21 cellular contexts compared by ENCODE assay signal in the genomic region with DNA sequence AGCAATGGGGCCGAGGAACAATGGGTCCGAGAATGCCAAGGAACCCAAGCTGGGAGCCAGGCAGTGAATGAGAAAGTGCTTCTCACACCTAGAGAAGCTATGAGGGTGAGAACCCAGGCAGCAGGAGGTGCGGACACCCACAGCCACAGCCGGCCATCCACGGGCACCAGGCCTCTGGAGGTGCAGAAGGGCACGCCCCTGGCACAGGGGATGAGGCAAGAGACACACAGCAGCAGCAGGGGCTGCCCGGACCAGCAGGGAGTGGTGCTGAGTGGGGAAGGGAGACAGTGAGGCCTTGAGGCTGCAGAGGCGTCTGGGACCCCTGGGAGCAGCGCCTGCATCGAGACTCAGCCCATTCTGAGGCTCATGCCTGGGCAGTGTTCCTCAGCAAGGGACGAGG.
"Had no signal": no experiment of that assay in that cellular context is flagged by ENCODE, and none has a peak within 500 bp of the region (broad histone marks: within the 10 kb centered on the region; RNA-seq: fewer than 3 reads in every experiment).

No MANE protein-coding gene starts in this region.

- H3K9ac ChIP-seq: neural progenitor cell had no signal

- ATAC-seq: activated CD8-positive, alpha-beta T cell treated with anti-CD3 and anti-CD28 coated beads for 36 hours; activated T-helper 17 cell treated with anti-CD3 and anti-CD28 coated beads, Interleukin-2, amount 50 U/mL, for 72 hours; effector memory CD8-positive, alpha-beta T cell; left cardiac atrium; stimulated activated naive CD8-positive, alpha-beta T cell treated with anti-CD3 and anti-CD28 coated beads, Interleukin-15, Interleukin-2, amounts not matched to agents 100 U/mL and 50 U/mL, for 24 hours had no signal

- H3K4me3 ChIP-seq: adrenal gland, neural progenitor cell, prostate gland, right atrium auricular region, tibial nerve, uterus had no signal

- H3K27me3 Mint-ChIP-seq: activated B cell treated with CpG ODN at 0.5 μM for 24 hours; activated CD4-positive, alpha-beta T cell treated with anti-CD3 and anti-CD28 coated beads, Interleukin-2, amount 10 ng/mL, durations not matched to agents 24 days and 14 days; activated CD8-positive, alpha-beta T cell treated with anti-CD3 and anti-CD28 coated beads for 36 hours; activated T-helper 17 cell treated with anti-CD3 and anti-CD28 coated beads, Interleukin-2, amount 50 U/mL, for 72 hours; effector memory CD8-positive, alpha-beta T cell had no signal

- H3K4me1 ChIP-seq: neural progenitor cell, prostate gland had no signal

- H3K9me3 ChIP-seq: adrenal gland, prostate gland, right atrium auricular region, tibial nerve, uterus had no signal

- H3K27me3 ChIP-seq: adrenal gland, neural progenitor cell, right atrium auricular region, tibial nerve, uterus had no signal

- H3K9me3 Mint-ChIP-seq: activated B cell treated with CpG ODN at 0.5 μM for 24 hours; activated CD4-positive, alpha-beta T cell treated with anti-CD3 and anti-CD28 coated beads, Interleukin-2, amount 10 ng/mL, durations not matched to agents 24 days and 14 days; activated CD8-positive, alpha-beta T cell treated with anti-CD3 and anti-CD28 coated beads for 36 hours; activated T-helper 17 cell treated with anti-CD3 and anti-CD28 coated beads, Interleukin-2, amount 50 U/mL, for 72 hours; neural progenitor cell had no signal

- DNase-seq: activated B cell treated with CpG ODN at 0.5 μM for 24 hours; activated CD4-positive, alpha-beta T cell treated with anti-CD3 and anti-CD28 coated beads, Interleukin-2, amount 10 ng/mL, durations not matched to agents 24 days and 14 days; activated CD8-positive, alpha-beta T cell treated with anti-CD3 and anti-CD28 coated beads for 36 hours; activated naive CD4-positive, alpha-beta T cell treated with Interleukin-2 at 50 U/mL for 16 hours; activated T-cell treated with anti-CD3 and anti-CD28 coated beads, Interleukin-2, amount 50 U/mL, for 1 hour; dermis blood vessel endothelial cell; effector memory CD8-positive, alpha-beta T cell; left cardiac atrium; mesendoderm; stimulated activated CD4-positive, alpha-beta T cell treated with anti-CD3 and anti-CD28 coated beads, Interleukin-12 subunit alpha, Interleukin-12 subunit beta, amount 100 ng/mL, for 4 hours; stimulated activated CD4-positive, alpha-beta T cell treated with anti-CD3 and anti-CD28 coated beads, Interleukin-1b, Interleukin-23, amount 100 ng/mL, for 48 hours; stimulated activated CD8-positive, alpha-beta memory T cell treated with anti-CD3 and anti-CD28 coated beads, Interleukin-4, amount 100 ng/mL, for 48 hours; stimulated activated naive CD8-positive, alpha-beta T cell treated with anti-CD3 and anti-CD28 coated beads, Interleukin-15, Interleukin-2, amounts not matched to agents 100 U/mL and 50 U/mL, for 24 hours; substantia nigra; uterus had no signal

- H3K27ac Mint-ChIP-seq: activated B cell treated with CpG ODN at 0.5 μM for 24 hours; activated CD4-positive, alpha-beta T cell treated with anti-CD3 and anti-CD28 coated beads, Interleukin-2, amount 10 ng/mL, durations not matched to agents 24 days and 14 days; activated CD8-positive, alpha-beta T cell treated with anti-CD3 and anti-CD28 coated beads for 36 hours; activated T-helper 17 cell treated with anti-CD3 and anti-CD28 coated beads, Interleukin-2, amount 50 U/mL, for 72 hours had no signal

- H3K36me3 ChIP-seq: adrenal gland, neural progenitor cell, prostate gland, right atrium auricular region, tibial nerve, uterus had no signal

- H3K4me3 Mint-ChIP-seq: activated B cell treated with CpG ODN at 0.5 μM for 24 hours; activated CD4-positive, alpha-beta T cell treated with anti-CD3 and anti-CD28 coated beads, Interleukin-2, amount 10 ng/mL, durations not matched to agents 24 days and 14 days; activated CD8-positive, alpha-beta T cell treated with anti-CD3 and anti-CD28 coated beads for 36 hours; activated T-helper 17 cell treated with anti-CD3 and anti-CD28 coated beads, Interleukin-2, amount 50 U/mL, for 72 hours; effector memory CD8-positive, alpha-beta T cell; neural progenitor cell had no signal
